8 cellular contexts compared by ENCODE assay signal in genomic region chr1:193059282-193060225, GRCh38. TPM values are rescaled to one million over a fixed set of nuclear protein-coding genes. Genes with fewer than 3 reads are reported as not detected.
DNase-seq lines count a peak whose midpoint lies in the region; ATAC-seq, FAIRE-seq and TF ChIP-seq lines count a peak whose summit lies in the region.

Gene RO60 (plus strand): TSS chr1:193059612. CDS start chr1:193069055, 9,443 bp downstream.
A gene with protein sequence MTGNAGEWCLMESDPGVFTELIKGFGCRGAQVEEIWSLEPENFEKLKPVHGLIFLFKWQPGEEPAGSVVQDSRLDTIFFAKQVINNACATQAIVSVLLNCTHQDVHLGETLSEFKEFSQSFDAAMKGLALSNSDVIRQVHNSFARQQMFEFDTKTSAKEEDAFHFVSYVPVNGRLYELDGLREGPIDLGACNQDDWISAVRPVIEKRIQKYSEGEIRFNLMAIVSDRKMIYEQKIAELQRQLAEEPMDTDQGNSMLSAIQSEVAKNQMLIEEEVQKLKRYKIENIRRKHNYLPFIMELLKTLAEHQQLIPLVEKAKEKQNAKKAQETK (minus strand): TSS chr1:193059360. CDS start chr1:193059260, 100 bp downstream.

- TF ChIP-seq CTCF in kidney (IDR thresholded peaks at IDR 0.05; ENCODE audit: borderline replicate concordance, extremely low read depth, insufficient read depth), result peak; percentile 9

- peak; percentile 3 for FAIRE-seq in kidney (lab: Jason Lieb, UNC)

- DNase-seq in AML-193 (lab: John Stamatoyannopoulos, UW) (peak; percentile 96 to 97), NCI-H510A (lab: John Stamatoyannopoulos, UW) (peak; percentile 96), cerebellum (ENCODE audit: low spot score) (peak; percentile 93), kidney (peak; percentile 98)
- DNase-seq in activated CD4-positive, alpha-beta T cell treated with anti-CD3 and anti-CD28 coated beads for 1 hour, result peak; percentile 91
- DNase-seq in stimulated activated CD4-positive, alpha-beta T cell treated with anti-CD3 and anti-CD28 coated beads, Interleukin-15, amount 100 ng/mL, for 24 hours, result peak; percentile 96

- peak within 1 kb of the TSS; percentile 81 to 97 for H3K4me3 ChIP-seq in kidney (ENCODE audit: low read length in 2 of 2)

- intact Hi-C loops in kidney (cut with DNase I), result no loop called here

- H3K9ac ChIP-seq in kidney (ENCODE audit: low read length in 2 of 2), result peak within 1 kb of the TSS; percentile 88 to 96

- TF ChIP-seq POLR2A in GM19099 (IDR thresholded peaks at IDR 0.05; ENCODE audit: extremely low read depth, insufficient read length, low read depth), result peak; percentile 89

- H3K27ac ChIP-seq in kidney (ENCODE audit: low read depth in 2 of 2, low read length in 2 of 2), result peak within 1 kb of the TSS; percentile 97 to 98

- no peaks in the 10 kb centered on the region for H3K9me3 ChIP-seq in kidney (ENCODE audit: control insufficient read depth in 1 of 2, low read length in 2 of 2)

- H3K4me1 ChIP-seq in kidney (ENCODE audit: control insufficient read depth in 1 of 2, insufficient read depth in 1 of 2, low read depth in 1 of 2, low read length in 2 of 2), result peaks cover 11 to 15% of the 10 kb centered on the region in 2 donors

- H3K36me3 ChIP-seq in kidney (ENCODE audit: control insufficient read depth in 1 of 2, insufficient read depth in 2 of 2, low read length in 2 of 2), result no peaks in the 10 kb centered on the region

- ATAC-seq in HG03432 (IDR thresholded peaks at IDR 0.05; ENCODE audit: unreplicated experiment), result peak; percentile 95

RNA-seq across cellular contexts. Expression of gene RO60, which starts in this region (rescaled TPM):
- total RNA-seq in cerebellum (205 TPM), kidney (72.0 TPM)
- 4.8 TPM for polyA plus RNA-seq in kidney (ENCODE audit: insufficient read depth, low read depth, low replicate concordance)

RNA-seq across cellular contexts. Expression of the second gene that starts in this region (rescaled TPM):
- total RNA-seq in cerebellum (38.8 TPM), kidney (26.4 TPM)
- polyA plus RNA-seq in kidney (ENCODE audit: insufficient read depth, low read depth, low replicate concordance), result 15.2 TPM

Comparison
In these comparisons a context has a peak if more than half of its experiments do, and no peak if none do; other contexts are left out.
1. Peak in every context shown above with its lines: DNase-seq, ATAC-seq, H3K4me3 ChIP-seq and H3K27ac ChIP-seq.